ENCODE assay signal across 30 cellular contexts in genomic region chr9:68648971-68649370, GRCh38. TPM values are rescaled to one million over a fixed set of nuclear protein-coding genes. Genes with fewer than 3 reads are reported as not detected.
DNase-seq lines count a peak whose midpoint lies in the region; ATAC-seq, FAIRE-seq and TF ChIP-seq lines count a peak whose summit lies in the region.
"Had no signal": no experiment of that assay in that cellular context is flagged by ENCODE, and none has a peak within 500 bp of the region (broad histone marks: within the 10 kb centered on the region; RNA-seq: fewer than 3 reads in every experiment).

No MANE protein-coding gene starts in this region.

- TF ChIP-seq POLR2A in thyroid gland (IDR thresholded peaks at IDR 0.05) (no peak), H54 (IDR thresholded peaks at IDR 0.05; ENCODE audit: low read depth, low read length) (no peak)

- 73 to 94% methylated on average over 1 of the region's 1 CpG for WGBS in thyroid gland, 2 donors

- no peaks in the 10 kb centered on the region for H3K4me1 ChIP-seq in thyroid gland
- H3K4me1 ChIP-seq: A549, HAP-1, heart left ventricle, stomach had no signal

- peak in 1 of 2 donors; percentile 2 for DNase-seq in activated T-cell treated with anti-CD3 and anti-CD28 coated beads, Interleukin-2, amount 50 U/mL, for 72 hours
- no peak for DNase-seq in activated T-cell treated with anti-CD3 and anti-CD28 coated beads, Interleukin-2, amount 50 U/mL, for 1 hour
- DNase-seq in activated T-helper 1 cell treated with anti-CD3 and anti-CD28 coated beads, Interleukin-12 subunit alpha, Interleukin-12 subunit beta, Interleukin-2, Interleukin-4 antibody, amounts not matched to agents 30 ng/mL and 10 ng/mL and 1 ng/mL, durations not matched to agents 14 hours and 24 hours and 36 hours (ENCODE audit: low spot score), result no peak
- DNase-seq in NCI-H128 (lab: John Stamatoyannopoulos, UW; ENCODE audit: unreplicated experiment), result no peak
- no peak for DNase-seq in NCI-H187 (lab: John Stamatoyannopoulos, UW)
- DNase-seq in thyroid gland, result no peak
- DNase-seq in H54 (ENCODE audit: insufficient read length, low spot score), result no peak
- DNase-seq: activated CD4-positive, alpha-beta T cell treated with anti-CD3 and anti-CD28 coated beads, Interleukin-2, amount 10 ng/mL, durations not matched to agents 7 days and 5 days; activated effector memory CD4-positive, alpha-beta T cell treated with Interleukin-2 at 50 U/mL for 16 hours; activated naive CD8-positive, alpha-beta T cell treated with anti-CD3 and anti-CD28 coated beads, Interleukin-2, amount 50 U/mL, for 24 hours; Calu3; cerebellar nuclear complex; heart left ventricle; mesendoderm; naive thymus-derived CD4-positive, alpha-beta T cell; NCI-H1092 treated with DMSO at 0.1 percent for 48 hours; NCI-H2081 treated with DMSO at 0.1 percent for 48 hours; NCI-H510A treated with DMSO at 0.1 percent for 48 hours; stimulated activated CD4-positive, alpha-beta T cell treated with anti-CD3 and anti-CD28 coated beads, Interleukin-4, amount 100 ng/mL, for 4 hours; stomach; T-helper 17 cell; trophoblast cell had no signal

- ATAC-seq in activated T-cell treated with anti-CD3 and anti-CD28 coated beads, Interleukin-2, amount 50 U/mL, for 72 hours (replicated peaks in 1 of 2), result peak; percentile 16 to 26
- ATAC-seq in HG03066 (IDR thresholded peaks at IDR 0.05; ENCODE audit: low read depth, unreplicated experiment), result peak; percentile 42
- ATAC-seq: A549; activated naive CD8-positive, alpha-beta T cell treated with anti-CD3 and anti-CD28 coated beads, Interleukin-2, amount 50 U/mL, for 24 hours; heart left ventricle; naive thymus-derived CD4-positive, alpha-beta T cell; T-helper 17 cell had no signal

- H3K9me3 Mint-ChIP-seq in activated T-cell treated with anti-CD3 and anti-CD28 coated beads, Interleukin-2, amount 50 U/mL, for 72 hours, result peaks cover 0 to 2% of the 10 kb centered on the region in 2 donors
- H3K9me3 Mint-ChIP-seq in activated T-helper 1 cell treated with anti-CD3 and anti-CD28 coated beads, Interleukin-12 subunit alpha, Interleukin-12 subunit beta, Interleukin-2, Interleukin-4 antibody, amounts not matched to agents 30 ng/mL and 10 ng/mL and 1 ng/mL, durations not matched to agents 14 hours and 24 hours and 36 hours, result peaks cover 18% of the 10 kb centered on the region
- H3K9me3 Mint-ChIP-seq: activated CD4-positive, alpha-beta T cell treated with anti-CD3 and anti-CD28 coated beads, Interleukin-2, amount 10 ng/mL, durations not matched to agents 7 days and 5 days had no signal

- no peaks in the 10 kb centered on the region for H3K9me3 ChIP-seq in thyroid gland
- H3K9me3 ChIP-seq: A549, BLaER1, HAP-1, heart left ventricle, stomach had no signal

- no peak for TF ChIP-seq CTCF in thyroid gland (IDR thresholded peaks at IDR 0.05)

- peaks cover 2 to 3% of the 10 kb centered on the region in 2 donors for H3K36me3 Mint-ChIP-seq in activated T-cell treated with anti-CD3 and anti-CD28 coated beads, Interleukin-2, amount 50 U/mL, for 72 hours (ENCODE audit: insufficient read depth in 2 of 2)
- H3K36me3 Mint-ChIP-seq in activated T-helper 1 cell treated with anti-CD3 and anti-CD28 coated beads, Interleukin-12 subunit alpha, Interleukin-12 subunit beta, Interleukin-2, Interleukin-4 antibody, amounts not matched to agents 30 ng/mL and 10 ng/mL and 1 ng/mL, durations not matched to agents 14 hours and 24 hours and 36 hours (ENCODE audit: low read depth), result peaks cover 1% of the 10 kb centered on the region
- H3K36me3 Mint-ChIP-seq: naive thymus-derived CD4-positive, alpha-beta T cell had no signal

- peaks cover 1% of the 10 kb centered on the region for H3K27me3 Mint-ChIP-seq in activated T-cell treated with anti-CD3 and anti-CD28 coated beads, Interleukin-2, amount 50 U/mL, for 72 hours (ENCODE audit: low read depth)
- H3K27me3 Mint-ChIP-seq in activated T-helper 1 cell treated with anti-CD3 and anti-CD28 coated beads, Interleukin-12 subunit alpha, Interleukin-12 subunit beta, Interleukin-2, Interleukin-4 antibody, amounts not matched to agents 30 ng/mL and 10 ng/mL and 1 ng/mL, durations not matched to agents 14 hours and 24 hours and 36 hours (ENCODE audit: insufficient read depth), result peaks cover 4% of the 10 kb centered on the region

- H3K27me3 ChIP-seq in thyroid gland, result no peaks in the 10 kb centered on the region
- H3K27me3 ChIP-seq: BLaER1, heart left ventricle, stomach had no signal

- no peak overlapping the region for H3K27ac ChIP-seq in thyroid gland
- H3K27ac ChIP-seq: A549, BLaER1, heart left ventricle, stomach had no signal

- no peak overlapping the region for H3K4me3 ChIP-seq in thyroid gland (replicated peaks in 1 of 3)
- H3K4me3 ChIP-seq: A549, BLaER1, HAP-1, heart left ventricle, stomach had no signal

- peaks cover 34% of the 10 kb centered on the region for H3K4me1 Mint-ChIP-seq in activated T-cell treated with anti-CD3 and anti-CD28 coated beads, Interleukin-2, amount 50 U/mL, for 72 hours (ENCODE audit: low read depth)
- peaks cover 51% of the 10 kb centered on the region for H3K4me1 Mint-ChIP-seq in activated T-helper 1 cell treated with anti-CD3 and anti-CD28 coated beads, Interleukin-12 subunit alpha, Interleukin-12 subunit beta, Interleukin-2, Interleukin-4 antibody, amounts not matched to agents 30 ng/mL and 10 ng/mL and 1 ng/mL, durations not matched to agents 14 hours and 24 hours and 36 hours (ENCODE audit: low read depth)
- H3K4me1 Mint-ChIP-seq: T-helper 17 cell had no signal

- intact Hi-C loops in activated T-helper 1 cell treated with anti-CD3 and anti-CD28 coated beads, Interleukin-12 subunit alpha, Interleukin-12 subunit beta, Interleukin-2, Interleukin-4 antibody, amounts not matched to agents 30 ng/mL and 10 ng/mL and 1 ng/mL, durations not matched to agents 14 hours and 24 hours and 36 hours (cut with micrococcal nuclease), result no loop called here
- intact Hi-C loops in thyroid gland (cut with DNase I), result no loop called here

- no peaks in the 10 kb centered on the region for H3K36me3 ChIP-seq in thyroid gland
- H3K36me3 ChIP-seq: BLaER1, HAP-1, heart left ventricle, stomach had no signal

- H3K4me3 Mint-ChIP-seq in activated T-cell treated with anti-CD3 and anti-CD28 coated beads, Interleukin-2, amount 50 U/mL, for 72 hours, result no peak overlapping the region
- peak overlapping the region; percentile 54 for H3K4me3 Mint-ChIP-seq in activated T-helper 1 cell treated with anti-CD3 and anti-CD28 coated beads, Interleukin-12 subunit alpha, Interleukin-12 subunit beta, Interleukin-2, Interleukin-4 antibody, amounts not matched to agents 30 ng/mL and 10 ng/mL and 1 ng/mL, durations not matched to agents 14 hours and 24 hours and 36 hours
- H3K4me3 Mint-ChIP-seq: activated CD4-positive, alpha-beta T cell treated with anti-CD3 and anti-CD28 coated beads, Interleukin-2, amount 10 ng/mL, durations not matched to agents 7 days and 5 days; activated naive CD8-positive, alpha-beta T cell treated with anti-CD3 and anti-CD28 coated beads, Interleukin-2, amount 50 U/mL, for 24 hours; naive thymus-derived CD4-positive, alpha-beta T cell; T-helper 17 cell had no signal

- H3K27ac Mint-ChIP-seq in activated T-cell treated with anti-CD3 and anti-CD28 coated beads, Interleukin-2, amount 50 U/mL, for 72 hours, result no peak overlapping the region
- peak overlapping the region; percentile 37 for H3K27ac Mint-ChIP-seq in activated T-helper 1 cell treated with anti-CD3 and anti-CD28 coated beads, Interleukin-12 subunit alpha, Interleukin-12 subunit beta, Interleukin-2, Interleukin-4 antibody, amounts not matched to agents 30 ng/mL and 10 ng/mL and 1 ng/mL, durations not matched to agents 14 hours and 24 hours and 36 hours
- H3K27ac Mint-ChIP-seq: activated CD4-positive, alpha-beta T cell treated with anti-CD3 and anti-CD28 coated beads, Interleukin-2, amount 10 ng/mL, durations not matched to agents 7 days and 5 days; activated naive CD8-positive, alpha-beta T cell treated with anti-CD3 and anti-CD28 coated beads, Interleukin-2, amount 50 U/mL, for 24 hours; naive thymus-derived CD4-positive, alpha-beta T cell; T-helper 17 cell had no signal

- no peak for FAIRE-seq in H54 (lab: Jason Lieb, UNC)
- FAIRE-seq: A549 had no signal

RNA-seq across cellular contexts. Expression of gene PIP5K1B, which starts 56.1 kb away (rescaled TPM):
- 1 to 10 TPM; 2.5 to 2.8 TPM for total RNA-seq in activated T-cell treated with anti-CD3 and anti-CD28 coated beads, Interleukin-2, amount 50 U/mL, for 72 hours
- 77.4 and 78.5 TPM in 2 replicates for total RNA-seq in activated T-helper 1 cell treated with anti-CD3 and anti-CD28 coated beads, Interleukin-12 subunit alpha, Interleukin-12 subunit beta, Interleukin-2, Interleukin-4 antibody, amounts not matched to agents 30 ng/mL and 10 ng/mL and 1 ng/mL, durations not matched to agents 14 hours and 24 hours and 36 hours
- total RNA-seq in thyroid gland, result 1 to 10 TPM in 2 of 4 donors, under 1 TPM in 2; 0.63 to 1.6 (median 0.98) TPM
- total RNA-seq: epithelial cell of proximal tubule, LHCN-M2, osteoblast, RPMI7951 had no signal

Comparison
In these comparisons a context has a peak if more than half of its experiments do, and no peak if none do; other contexts are left out.
1. RNA of gene PIP5K1B, which starts 56.1 kb away (total RNA-seq): 77.4 to 78.5 TPM in activated T-helper 1 cell treated with anti-CD3 and anti-CD28 coated beads, Interleukin-12 subunit alpha, Interleukin-12 subunit beta, Interleukin-2, Interleukin-4 antibody, amounts not matched to agents 30 ng/mL and 10 ng/mL and 1 ng/mL, durations not matched to agents 14 hours and 24 hours and 36 hours; 2.5 to 2.8 TPM in activated T-cell treated with anti-CD3 and anti-CD28 coated beads, Interleukin-2, amount 50 U/mL, for 72 hours and 0.63 to 1.6 TPM in thyroid gland; every median in the first group is over 10 times any median in the second.